ENCODE assay signal across 9 cellular contexts in genomic region chr12:49231881-49232650, GRCh38. TPM values are rescaled to one million over a fixed set of nuclear protein-coding genes. Genes with fewer than 3 reads are reported as not detected.
A peak's percentile ranks its signal among the peaks of the same experiment; 100 is the strongest.
DNase-seq lines count a peak whose midpoint lies in the region; ATAC-seq, FAIRE-seq and TF ChIP-seq lines count a peak whose summit lies in the region.
"Had no signal": no experiment of that assay in that cellular context is flagged by ENCODE, and none has a peak within 500 bp of the region (broad histone marks: within the 10 kb centered on the region; RNA-seq: fewer than 3 reads in every experiment).

No MANE protein-coding gene starts in this region.

- H3K4me3 Mint-ChIP-seq in endothelial cell (ENCODE audit: unreplicated experiment), result no peak overlapping the region

- H3K27ac Mint-ChIP-seq in endothelial cell (ENCODE audit: unreplicated experiment), result peak overlapping the region; percentile 74

- no peak for ATAC-seq in GM19395 (IDR thresholded peaks at IDR 0.05; ENCODE audit: unreplicated experiment)
- ATAC-seq in GM19035 (IDR thresholded peaks at IDR 0.05; ENCODE audit: unreplicated experiment), result no peak

- no peak for TF ChIP-seq CTCF in endothelial cell (IDR thresholded peaks at IDR 0.05; ENCODE audit: unreplicated experiment)

- H3K27me3 Mint-ChIP-seq in endothelial cell (ENCODE audit: unreplicated experiment), result peaks cover 5% of the 10 kb centered on the region

- H3K9me3 Mint-ChIP-seq in endothelial cell (ENCODE audit: unreplicated experiment), result no peaks in the 10 kb centered on the region

- DNase-seq in DMS79 treated with DMSO at 0.1 percent for 48 hours (lab: John Stamatoyannopoulos, UW), result peak; percentile 88
- peak; percentile 28 for DNase-seq in NCI-H345 (lab: John Stamatoyannopoulos, UW)
- DNase-seq in endothelial cell (ENCODE audit: low spot score), result no peak
- peak; percentile 44 for DNase-seq in putamen (ENCODE audit: low spot score)
- DNase-seq in iPS-NIHi7 (ENCODE audit: extremely low spot score), result no peak
- DNase-seq in HTR-8/SVneo (ENCODE audit: insufficient read length, low spot score), result no peak

- peaks cover 13% of the 10 kb centered on the region for H3K4me1 Mint-ChIP-seq in endothelial cell (ENCODE audit: unreplicated experiment)

- H3K36me3 Mint-ChIP-seq in endothelial cell (ENCODE audit: low read depth, unreplicated experiment), result no peaks in the 10 kb centered on the region

- no peak for FAIRE-seq in HTR-8/SVneo (lab: Jason Lieb, UNC)
- FAIRE-seq: G401.6 had no signal

RNA-seq across cellular contexts. Expression of gene TUBA1C, which starts 32.8 kb away (rescaled TPM):
- total RNA-seq in endothelial cell (ENCODE audit: unreplicated experiment), result 129 TPM

RNA-seq across cellular contexts. Expression of gene TUBA1A, which starts 43.2 kb away (rescaled TPM):
- total RNA-seq in endothelial cell (ENCODE audit: unreplicated experiment), result 924 TPM

Comparison
In these comparisons a context has a peak if more than half of its experiments do, and no peak if none do; other contexts are left out.
1. DNase-seq: peak in DMS79 treated with DMSO at 0.1 percent for 48 hours (single experiment), NCI-H345 (single experiment) and putamen (single experiment); none in endothelial cell (single experiment), iPS-NIHi7 (single experiment) and HTR-8/SVneo (single experiment).